In genomic region chr2:172927381-172928357, GRCh38 we compare ENCODE assay signal across 11 cellular contexts.
DNase-seq lines count a peak whose midpoint lies in the region; ATAC-seq and TF ChIP-seq lines count a peak whose summit lies in the region.
"Had no signal": no experiment of that assay in that cellular context is flagged by ENCODE, and none has a peak within 500 bp of the region (broad histone marks: within the 10 kb centered on the region; RNA-seq: fewer than 3 reads in every experiment).

No MANE protein-coding gene starts in this region.

- no peaks in the 10 kb centered on the region for H3K27me3 ChIP-seq in ACC112 (ENCODE audit: insufficient read depth, low read length)
- no peaks in the 10 kb centered on the region for H3K27me3 ChIP-seq in adipocyte (replicated peaks; ENCODE audit: control insufficient read depth, insufficient read depth, low read length)

- H3K4me3 ChIP-seq in ACC112 (ENCODE audit: low read depth, low read length) (peak overlapping the region; percentile 52), adipocyte (ENCODE audit: low read length) (peak overlapping the region; percentile 56), fibroblast of the aortic adventitia (ENCODE audit: low read depth, low read length) (peak overlapping the region; percentile 43)

- H3K27me3 Mint-ChIP-seq in osteocyte (ENCODE audit: unreplicated experiment), result no peaks in the 10 kb centered on the region

- no peaks in the 10 kb centered on the region for H3K9me3 Mint-ChIP-seq in osteocyte (ENCODE audit: unreplicated experiment)

- peak overlapping the region; percentile 19 for H3K4me3 Mint-ChIP-seq in osteocyte (ENCODE audit: unreplicated experiment)

- peak overlapping the region; percentile 83 for H3K27ac Mint-ChIP-seq in osteocyte (ENCODE audit: unreplicated experiment)

- DNase-seq in adipocyte (ENCODE audit: low read depth) (peak; percentile 78), fibroblast of the aortic adventitia (ENCODE audit: low read depth) (peak; percentile 94), osteocyte (ENCODE audit: extremely low spot score, unreplicated experiment) (no peak), inferior parietal cortex (ENCODE audit: extremely low spot score) (no peak)
- DNase-seq in stimulated activated CD4-positive, alpha-beta T cell treated with anti-CD3 and anti-CD28 coated beads, Interleukin-2, amount 100 ng/mL, for 48 hours, result no peak
- no peak for DNase-seq in stimulated activated naive CD8-positive, alpha-beta T cell treated with anti-CD3 and anti-CD28 coated beads, Interleukin-15, Interleukin-2, amounts not matched to agents 100 U/mL and 50 U/mL, for 24 hours
- DNase-seq: cerebellar nuclear complex, NCI-H345, SW 1271 had no signal

- no peaks in the 10 kb centered on the region for H3K36me3 ChIP-seq in ACC112 (ENCODE audit: insufficient read depth, low read length)
- no peaks in the 10 kb centered on the region for H3K36me3 ChIP-seq in adipocyte (ENCODE audit: control insufficient read depth, insufficient read depth, low read length, severe bottlenecking)

- ATAC-seq in HG03460 (IDR thresholded peaks at IDR 0.05; ENCODE audit: unreplicated experiment), result no peak
- ATAC-seq in stimulated activated naive CD8-positive, alpha-beta T cell treated with anti-CD3 and anti-CD28 coated beads, Interleukin-15, Interleukin-2, amounts not matched to agents 100 U/mL and 50 U/mL, for 24 hours, result no peak

- peak overlapping the region; percentile 30 for H3K27ac ChIP-seq in ACC112 (ENCODE audit: low read depth, low read length)

- no peaks in the 10 kb centered on the region for H3K79me2 ChIP-seq in ACC112 (ENCODE audit: control insufficient read depth, insufficient read depth, low read length, unreplicated experiment)

- peaks cover 46% of the 10 kb centered on the region for H3K4me1 Mint-ChIP-seq in osteocyte (ENCODE audit: unreplicated experiment)

- H3K4me1 ChIP-seq in ACC112 (ENCODE audit: control insufficient read depth, insufficient read depth, low read length, unreplicated experiment), result peaks cover 31% of the 10 kb centered on the region
- H3K4me1 ChIP-seq in adipocyte (ENCODE audit: control insufficient read depth, insufficient read depth, low read length), result peaks cover 38% of the 10 kb centered on the region

- H3K9ac ChIP-seq in adipocyte (ENCODE audit: low read length), result no peak overlapping the region

- H3K36me3 Mint-ChIP-seq in osteocyte (ENCODE audit: unreplicated experiment), result no peaks in the 10 kb centered on the region

- H3K9me3 ChIP-seq in adipocyte (ENCODE audit: control insufficient read depth, low read length), result no peaks in the 10 kb centered on the region

- TF ChIP-seq CTCF in fibroblast of the aortic adventitia (IDR thresholded peaks at IDR 0.05; ENCODE audit: insufficient read depth, low read length) (no peak), osteocyte (IDR thresholded peaks at IDR 0.05) (no peak)

- peak overlapping the region; percentile 86 for H2AFZ ChIP-seq in ACC112 (ENCODE audit: low read length, unreplicated experiment)

Comparison
In these comparisons a context has a peak if more than half of its experiments do, and no peak if none do; other contexts are left out.
1. DNase-seq: peak in adipocyte (single experiment) and fibroblast of the aortic adventitia (single experiment); none in osteocyte (single experiment), inferior parietal cortex (single experiment), stimulated activated CD4-positive, alpha-beta T cell treated with anti-CD3 and anti-CD28 coated beads, Interleukin-2, amount 100 ng/mL, for 48 hours (0 of 2) and stimulated activated naive CD8-positive, alpha-beta T cell treated with anti-CD3 and anti-CD28 coated beads, Interleukin-15, Interleukin-2, amounts not matched to agents 100 U/mL and 50 U/mL, for 24 hours (single experiment).
2. Peak in every context shown above with its lines, with median percentiles within 50 percentile points of each other: H3K4me3 ChIP-seq.